ENCODE assay signal across 21 cellular contexts in genomic region chr4:41514169-41514568, GRCh38.
"Had no signal": no experiment of that assay in that cellular context is flagged by ENCODE, and none has a peak within 500 bp of the region (broad histone marks: within the 10 kb centered on the region; RNA-seq: fewer than 3 reads in every experiment).

No MANE protein-coding gene starts in this region.

- H3K4me1 ChIP-seq: psoas muscle, uterus had no signal

- H3K9me3 Mint-ChIP-seq: stimulated activated naive B cell treated with anti-CD40 and anti-IgM and Interleukin-4, amounts not matched to agents 10 μg/mL and 1 μg/mL and 100 μg/mL, for 72 hours; stimulated activated naive CD8-positive, alpha-beta T cell treated with anti-CD3 and anti-CD28 coated beads, Interleukin-15, Interleukin-2, amounts not matched to agents 100 ng/mL and 50 ng/mL, for 24 hours had no signal

- H3K27ac ChIP-seq: gastrocnemius medialis, lower lobe of right lung, ovary, psoas muscle, sigmoid colon, thoracic aorta, tibial nerve, uterus had no signal

- H3K36me3 ChIP-seq: gastrocnemius medialis, lower lobe of right lung, ovary, sigmoid colon, thoracic aorta, tibial nerve, upper lobe of left lung, uterus had no signal

- H3K4me3 Mint-ChIP-seq: natural killer cell; stimulated activated naive B cell treated with anti-CD40 and anti-IgM and Interleukin-4, amounts not matched to agents 10 μg/mL and 1 μg/mL and 100 μg/mL, for 72 hours; stimulated activated naive CD8-positive, alpha-beta T cell treated with anti-CD3 and anti-CD28 coated beads, Interleukin-15, Interleukin-2, amounts not matched to agents 100 ng/mL and 50 ng/mL, for 24 hours had no signal

- H3K4me1 Mint-ChIP-seq: natural killer cell; stimulated activated naive B cell treated with anti-CD40 and anti-IgM and Interleukin-4, amounts not matched to agents 10 μg/mL and 1 μg/mL and 100 μg/mL, for 72 hours had no signal

- H3K27me3 Mint-ChIP-seq: stimulated activated naive B cell treated with anti-CD40 and anti-IgM and Interleukin-4, amounts not matched to agents 10 μg/mL and 1 μg/mL and 100 μg/mL, for 72 hours; stimulated activated naive CD8-positive, alpha-beta T cell treated with anti-CD3 and anti-CD28 coated beads, Interleukin-15, Interleukin-2, amounts not matched to agents 100 ng/mL and 50 ng/mL, for 24 hours had no signal

- H3K27ac Mint-ChIP-seq: natural killer cell; stimulated activated naive B cell treated with anti-CD40 and anti-IgM and Interleukin-4, amounts not matched to agents 10 μg/mL and 1 μg/mL and 100 μg/mL, for 72 hours; stimulated activated naive CD8-positive, alpha-beta T cell treated with anti-CD3 and anti-CD28 coated beads, Interleukin-15, Interleukin-2, amounts not matched to agents 100 ng/mL and 50 ng/mL, for 24 hours had no signal

- DNase-seq: dorsolateral prefrontal cortex; effector CD4-positive, alpha-beta T cell; gastrocnemius medialis; head of caudate nucleus; left ventricle myocardium superior; lower lobe of right lung; natural killer cell; occipital lobe; ovary; posterior cingulate gyrus; psoas muscle; right cardiac atrium; sigmoid colon; stimulated activated CD4-positive, alpha-beta T cell treated with anti-CD3 and anti-CD28 coated beads, Interleukin-15, amount 100 ng/mL, for 24 hours; stimulated activated CD4-positive, alpha-beta T cell treated with anti-CD3 and anti-CD28 coated beads, Interleukin-2, amount 100 ng/mL, for 48 hours; stimulated activated naive B cell treated with anti-CD40 and anti-IgM and Interleukin-4, amounts not matched to agents 10 μg/mL and 1 μg/mL and 100 μg/mL, for 72 hours; upper lobe of left lung; uterus had no signal

- H3K9me3 ChIP-seq: gastrocnemius medialis, lower lobe of right lung, ovary, psoas muscle, sigmoid colon, thoracic aorta, tibial nerve, upper lobe of left lung, uterus had no signal

- H3K27me3 ChIP-seq: dorsolateral prefrontal cortex, gastrocnemius medialis, ovary, sigmoid colon, tibial nerve, upper lobe of left lung, uterus had no signal

- H3K36me3 Mint-ChIP-seq: natural killer cell; stimulated activated naive B cell treated with anti-CD40 and anti-IgM and Interleukin-4, amounts not matched to agents 10 μg/mL and 1 μg/mL and 100 μg/mL, for 72 hours had no signal

- ATAC-seq: gastrocnemius medialis; natural killer cell; stimulated activated naive B cell treated with anti-CD40 and anti-IgM and Interleukin-4, amounts not matched to agents 10 μg/mL and 1 μg/mL and 100 μg/mL, for 72 hours had no signal

- H3K4me3 ChIP-seq: dorsolateral prefrontal cortex, gastrocnemius medialis, lower lobe of right lung, ovary, psoas muscle, sigmoid colon, thoracic aorta, tibial nerve, upper lobe of left lung, uterus had no signal
